In genomic region chr6:132937466-132937906, GRCh38 we compare ENCODE assay signal across 8 cellular contexts.
DNase-seq lines count a peak whose midpoint lies in the region; ATAC-seq and TF ChIP-seq lines count a peak whose summit lies in the region.

No MANE protein-coding gene starts in this region.

- H3K27me3 ChIP-seq in mesendoderm (ENCODE audit: insufficient read depth, low read length, poor library complexity) (no peaks in the 10 kb centered on the region), esophagus squamous epithelium (no peaks in the 10 kb centered on the region)

- no peak overlapping the region for H2BK15ac ChIP-seq in mesendoderm (replicated peaks; ENCODE audit: low read depth)

- H3K4ac ChIP-seq in mesendoderm (ENCODE audit: low read depth, low read length), result no peak overlapping the region

- H3K9me3 ChIP-seq in esophagus squamous epithelium, result no peaks in the 10 kb centered on the region

- H3K36me3 ChIP-seq in mesendoderm (ENCODE audit: control insufficient read depth, insufficient read depth, low read length) (no peaks in the 10 kb centered on the region), esophagus squamous epithelium (no peaks in the 10 kb centered on the region)

- H3K27ac ChIP-seq in mesendoderm (ENCODE audit: low read depth, low read length), result no peak overlapping the region
- no peak overlapping the region for H3K27ac ChIP-seq in esophagus squamous epithelium

- intact Hi-C loops in esophagus squamous epithelium (cut with DNase I), result no loop called here

- no peak overlapping the region for H3K56ac ChIP-seq in mesendoderm (ENCODE audit: low read length)

- DNase-seq in D341Med (ENCODE audit: low spot score) (peak; percentile 35), HK-2 (ENCODE audit: unreplicated experiment) (peak; percentile 39), NCI-H82 (lab: John Stamatoyannopoulos, UW) (peak; percentile 61), cardiac fibroblast (ENCODE audit: low read depth in 2 of 2) (peak; percentile 45 to 54), mesendoderm (peak; percentile 74), esophagus squamous epithelium (lab: John Stamatoyannopoulos, UW) (no peak)

- H3K79me1 ChIP-seq in mesendoderm (ENCODE audit: low read length), result no peaks in the 10 kb centered on the region

- H3K79me2 ChIP-seq in mesendoderm (ENCODE audit: control insufficient read depth, insufficient read depth, low read length), result no peaks in the 10 kb centered on the region

- H4K5ac ChIP-seq in mesendoderm (ENCODE audit: low read length), result no peak overlapping the region

- ATAC-seq in esophagus mucosa (no peak), GM21576 (IDR thresholded peaks at IDR 0.05; ENCODE audit: unreplicated experiment) (no peak)

- H3K4me3 ChIP-seq in cardiac fibroblast (replicated peaks in 1 of 2; ENCODE audit: low read depth in 2 of 2, low read length in 2 of 2) (no peak overlapping the region), mesendoderm (ENCODE audit: low read length) (no peak overlapping the region), esophagus squamous epithelium (no peak overlapping the region)

- H3K4me1 ChIP-seq in mesendoderm (ENCODE audit: control insufficient read depth, low read depth, low read length) (no peaks in the 10 kb centered on the region), esophagus squamous epithelium (no peaks in the 10 kb centered on the region)

- H3K4me2 ChIP-seq in mesendoderm (ENCODE audit: low read length), result no peak overlapping the region

- no peak for TF ChIP-seq POLR2A in esophagus squamous epithelium (IDR thresholded peaks at IDR 0.05)

- H2BK120ac ChIP-seq in mesendoderm (ENCODE audit: low read depth, low read length), result no peak overlapping the region

- TF ChIP-seq CTCF in cardiac fibroblast (IDR thresholded peaks at IDR 0.05; ENCODE audit: low read depth, low read length), result peak; percentile 61
- peak in 3 of 6 experiments; percentile 15 to 19 (median 17) for TF ChIP-seq CTCF in esophagus squamous epithelium (IDR thresholded peaks at IDR 0.05)

- no peak overlapping the region for H3K18ac ChIP-seq in mesendoderm (ENCODE audit: low read length)

- no peak overlapping the region for H4K8ac ChIP-seq in mesendoderm (ENCODE audit: low read depth, low read length)

- no peak overlapping the region for H3K9ac ChIP-seq in mesendoderm (ENCODE audit: low read length)

- H2AK5ac ChIP-seq in mesendoderm (ENCODE audit: low read length), result no peak overlapping the region

- WGBS in mesendoderm (ENCODE audit: extremely low coverage, insufficient coverage, low lambda C conversion rate), result no CpG with 5 or more reads among the region's 5 CpGs
- 26 to 49% methylated on average over 5 of the region's 5 CpGs for WGBS in esophagus squamous epithelium, 2 donors

- H3K23ac ChIP-seq in mesendoderm (ENCODE audit: low read length), result no peak overlapping the region

- H2BK5ac ChIP-seq in mesendoderm (ENCODE audit: low read length), result no peak overlapping the region
